ENCODE assay signal across 8 cellular contexts in genomic region chr7:136105191-136105590, GRCh38.
"Had no signal": no experiment of that assay in that cellular context is flagged by ENCODE, and none has a peak within 500 bp of the region (broad histone marks: within the 10 kb centered on the region; RNA-seq: fewer than 3 reads in every experiment).

No MANE protein-coding gene starts in this region.

- DNase-seq: GDM1, GF-D8 had no signal

- ATAC-seq: GM12878 had no signal

- FAIRE-seq: G401.6, GM12878, GM12891, GM12892, GM18507, GM19239 had no signal

- H3K4me3 ChIP-seq: GM12878 had no signal
